15 cellular contexts compared by ENCODE assay signal in the genomic region with DNA sequence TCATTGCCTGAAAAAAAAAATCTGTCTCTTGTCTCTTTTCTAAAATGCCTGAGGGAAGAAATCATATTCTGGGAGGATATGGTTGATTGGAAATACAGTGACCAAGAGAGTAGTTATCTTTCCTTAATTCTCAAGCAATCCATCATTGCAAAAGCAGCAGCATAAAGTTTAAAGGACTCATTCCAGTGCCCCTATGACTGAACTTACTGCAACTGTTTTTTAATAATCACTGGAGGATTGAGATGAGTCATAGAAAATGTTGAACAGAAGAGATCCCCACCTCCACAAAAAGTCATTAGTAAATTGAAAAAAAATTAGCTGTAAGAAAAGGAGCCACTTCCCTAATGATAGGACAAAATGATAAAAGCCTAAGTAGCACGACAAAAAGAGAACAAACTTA.
DNase-seq lines count a peak whose midpoint lies in the region; ATAC-seq and TF ChIP-seq lines count a peak whose summit lies in the region.
"Had no signal": no experiment of that assay in that cellular context is flagged by ENCODE, and none has a peak within 500 bp of the region (broad histone marks: within the 10 kb centered on the region; RNA-seq: fewer than 3 reads in every experiment).

No MANE protein-coding gene starts in this region.

- no peaks in the 10 kb centered on the region for H3K27me3 ChIP-seq in adipocyte (replicated peaks; ENCODE audit: control insufficient read depth, insufficient read depth, low read length)
- H3K27me3 ChIP-seq in foreskin keratinocyte: no peaks in the 10 kb centered on the region
- no peaks in the 10 kb centered on the region for H3K27me3 ChIP-seq in skeletal muscle satellite cell (ENCODE audit: control insufficient read depth, insufficient read depth, low read length)

- peaks cover 16% of the 10 kb centered on the region for H3K4me1 ChIP-seq in adipocyte (ENCODE audit: control insufficient read depth, insufficient read depth, low read length)
- peaks cover 15% of the 10 kb centered on the region for H3K4me1 ChIP-seq in foreskin keratinocyte
- peaks cover 30% of the 10 kb centered on the region for H3K4me1 ChIP-seq in skeletal muscle satellite cell (ENCODE audit: control insufficient read depth, insufficient read depth, low read length)
- H3K4me1 ChIP-seq: HAP-1 had no signal

- H3K9me3 ChIP-seq in adipocyte (ENCODE audit: control insufficient read depth, low read length) (no peaks in the 10 kb centered on the region), skeletal muscle satellite cell (replicated peaks; ENCODE audit: low read length) (no peaks in the 10 kb centered on the region)
- H3K9me3 ChIP-seq: HAP-1 had no signal

- H3K9ac ChIP-seq in adipocyte (ENCODE audit: low read length) (no peak overlapping the region), skeletal muscle satellite cell (ENCODE audit: low read depth, low read length) (no peak overlapping the region)

- POLR2A ChIA-PET in T-cell (lab: Charles Lee): no interaction called here

- H3K9me3 Mint-ChIP-seq in T-cell: no peaks in the 10 kb centered on the region

- H3K36me3 Mint-ChIP-seq in T-cell: peaks cover 33% of the 10 kb centered on the region

- peak; percentile 31 for ATAC-seq in foreskin keratinocyte
- ATAC-seq in GM18873 (IDR thresholded peaks at IDR 0.05; ENCODE audit: low FRiP score, unreplicated experiment): no peak
- no peak for ATAC-seq in T-cell (replicated peaks in 1 of 4)

- H3K27ac ChIP-seq in foreskin keratinocyte: no peak overlapping the region

- H3K4me1 Mint-ChIP-seq in T-cell: peaks cover 4 to 22% (median 8%) of the 10 kb centered on the region in 3 donors

- peak overlapping the region; percentile 58 for H3K4me2 ChIP-seq in skeletal muscle satellite cell (ENCODE audit: low read length)

- no peak overlapping the region for H3K4me3 ChIP-seq in adipocyte (ENCODE audit: low read length)
- H3K4me3 ChIP-seq in skeletal muscle satellite cell (ENCODE audit: low read length): no peak overlapping the region
- H3K4me3 ChIP-seq: HAP-1 had no signal

- H3K27ac Mint-ChIP-seq in T-cell: no peak overlapping the region

- peak; percentile 24 for DNase-seq in GM03348 (ENCODE audit: low spot score)
- DNase-seq in adipocyte (ENCODE audit: low read depth): peak; percentile 30
- no peak for DNase-seq in foreskin keratinocyte
- DNase-seq in NCI-H187 (lab: John Stamatoyannopoulos, UW): no peak
- no peak for DNase-seq in T-cell
- DNase-seq: AML-193, COR-L47, EL, IMR-90, Karpas-422, NCI-H2029 treated with DMSO at 0.1 percent for 48 hours, NCI-H510A had no signal

- no peaks in the 10 kb centered on the region for H3K27me3 Mint-ChIP-seq in T-cell

- no peak for TF ChIP-seq CTCF in foreskin keratinocyte (conservative IDR thresholded peaks at IDR 0.05)

- CTCF ChIA-PET in T-cell (lab: Charles Lee): no interaction called here

- H3K36me3 ChIP-seq in adipocyte (ENCODE audit: control insufficient read depth, insufficient read depth, low read length, severe bottlenecking): no peaks in the 10 kb centered on the region
- no peaks in the 10 kb centered on the region for H3K36me3 ChIP-seq in skeletal muscle satellite cell (ENCODE audit: insufficient read depth, low read length)
- H3K36me3 ChIP-seq: HAP-1 had no signal

- no peak overlapping the region for H3K4me3 Mint-ChIP-seq in T-cell

Comparison
In these comparisons a context has a peak if more than half of its experiments do, and no peak if none do; other contexts are left out.
1. DNase-seq: peak in GM03348 (single experiment) and adipocyte (single experiment); none in foreskin keratinocyte (0 of 2), NCI-H187 (0 of 2) and T-cell (0 of 34).